Comparison of ENCODE assay signal across 8 cellular contexts in the genomic region with DNA sequence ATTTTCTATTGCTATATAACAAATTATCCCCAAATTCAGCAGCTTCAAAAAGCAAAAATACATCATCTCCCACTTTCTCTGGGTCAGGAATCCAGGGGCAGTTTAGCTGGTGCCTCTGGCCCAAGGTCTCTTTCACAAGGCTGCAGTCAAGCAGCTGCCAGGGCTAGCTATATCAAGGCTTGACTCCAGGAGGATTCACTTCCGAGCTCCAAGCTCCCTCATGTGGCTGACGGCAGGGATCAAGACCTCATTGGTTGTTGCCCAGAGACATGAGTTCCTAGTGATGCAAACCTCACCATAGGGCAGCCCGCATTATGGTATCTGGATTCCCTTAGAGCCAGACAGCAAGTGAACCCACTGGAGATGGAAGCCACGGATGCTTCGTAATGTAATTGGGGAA. TPM values are rescaled to one million over a fixed set of nuclear protein-coding genes. Genes with fewer than 3 reads are reported as not detected.
DNase-seq lines count a peak whose midpoint lies in the region; ATAC-seq, FAIRE-seq and TF ChIP-seq lines count a peak whose summit lies in the region.

No MANE protein-coding gene starts in this region.

- no peak for FAIRE-seq in K562 (lab: Jason Lieb, UNC)
- FAIRE-seq in kidney (lab: Jason Lieb, UNC), result no peak

- H4K20me1 ChIP-seq in K562 (replicated peaks; ENCODE audit: control insufficient read depth, insufficient read depth, low read length), result no peaks in the 10 kb centered on the region

- TF ChIP-seq RAD21 in K562 (CRISPR knock-in tag; conservative IDR thresholded peaks at IDR 0.05 in 1 of 2, IDR thresholded peaks at IDR 0.05 in 1 of 2), result peak in 1 of 2 experiments; percentile 56; a peak in 2 of 4 replicates

- H3K27me3 Mint-ChIP-seq in T-helper 17 cell, result peaks cover 53% of the 10 kb centered on the region

- no peak overlapping the region for H3K27ac ChIP-seq in A673 (ENCODE audit: low read depth, low read length, poor library complexity, severe bottlenecking)
- H3K27ac ChIP-seq in K562 (ENCODE audit: extremely low read depth, low read depth, low read length), result no peak overlapping the region
- no peak overlapping the region for H3K27ac ChIP-seq in kidney (ENCODE audit: low read depth in 2 of 2, low read length in 2 of 2)
- no peak overlapping the region for H3K27ac ChIP-seq in effector memory CD4-positive, alpha-beta T cell (ENCODE audit: insufficient read depth, low read length, poor library complexity, severe bottlenecking)

- no peak for TF ChIP-seq POLR2A in K562 (conservative IDR thresholded peaks at IDR 0.05)

- no peaks in the 10 kb centered on the region for H3K4me1 ChIP-seq in A673 (ENCODE audit: insufficient read depth, low read length, poor library complexity, severe bottlenecking)
- H3K4me1 ChIP-seq in K562 (replicated peaks in 1 of 2; ENCODE audit: control insufficient read depth in 2 of 2, insufficient read depth in 2 of 2, low read length in 2 of 2), result no peaks in the 10 kb centered on the region
- H3K4me1 ChIP-seq in kidney (ENCODE audit: control insufficient read depth in 1 of 2, insufficient read depth in 1 of 2, low read depth in 1 of 2, low read length in 2 of 2), result no peaks in the 10 kb centered on the region
- no peaks in the 10 kb centered on the region for H3K4me1 ChIP-seq in effector memory CD4-positive, alpha-beta T cell (ENCODE audit: control insufficient read depth, insufficient read depth, low read length, poor library complexity, severe bottlenecking)

- no TSS peak for BruUV-seq in A673 (replicated peaks; lab: Mats Ljungman, UMichigan)
- BruUV-seq in K562 (replicated peaks; lab: Mats Ljungman, UMichigan), result no TSS peak

- H3K9ac ChIP-seq in K562 (ENCODE audit: insufficient read depth in 1 of 2, low read depth in 2 of 2, low read length in 2 of 2) (no peak overlapping the region), kidney (ENCODE audit: low read length in 2 of 2) (no peak overlapping the region)

- TF ChIP-seq EP300 in K562 (IDR thresholded peaks at IDR 0.05; ENCODE audit: low read length), result no peak

- H3K27ac Mint-ChIP-seq in T-helper 17 cell, result no peak overlapping the region

- POLR2A ChIA-PET in A673 (lab: Charles Lee; ENCODE audit: low non-redundant PET) (no interaction called here), K562 (lab: Yijun Ruan, JAX) (no interaction called here)

- no peak overlapping the region for H3K4me2 ChIP-seq in K562 (ENCODE audit: insufficient read depth, low read length)

- CTCF ChIA-PET in A673 (lab: Charles Lee), result interaction anchor here (0.7 to 0.9 kb wide), 2 partner anchors 14 to 45 kb away, joined by 3 to 4 read pairs; no protein-coding TSS in a partner anchor
- CTCF ChIA-PET in K562 (lab: Yijun Ruan, JAX; ENCODE audit: low intra/inter-chr PET ratio), result no interaction called here

- no peaks in the 10 kb centered on the region for H3K79me2 ChIP-seq in K562 (ENCODE audit: control insufficient read depth, insufficient read depth, low read length)

- no peaks in the 10 kb centered on the region for H3K4me1 Mint-ChIP-seq in T-helper 17 cell

- in situ Hi-C loops in K562 (cut with MboI), result no loop called here

- WGBS in K562 (ENCODE audit: insufficient coverage, low coverage, missing lambda C conversion rate), result 0% methylated on average over 5 of the region's 5 CpGs

- H3K36me3 ChIP-seq in A673 (ENCODE audit: insufficient read depth, low read length, poor library complexity, severe bottlenecking) (no peaks in the 10 kb centered on the region), K562 (ENCODE audit: control insufficient read depth, insufficient read depth, low read length) (no peaks in the 10 kb centered on the region), kidney (ENCODE audit: control insufficient read depth in 1 of 2, insufficient read depth in 2 of 2, low read length in 2 of 2) (no peaks in the 10 kb centered on the region)
- no peaks in the 10 kb centered on the region for H3K36me3 ChIP-seq in effector memory CD4-positive, alpha-beta T cell (ENCODE audit: control insufficient read depth, insufficient read depth, low read length)

- peak; percentile 93 for ATAC-seq in K562
- ATAC-seq in HG02571 (IDR thresholded peaks at IDR 0.05; ENCODE audit: unreplicated experiment), result no peak
- no peak for ATAC-seq in T-helper 17 cell

- no peak overlapping the region for H2AFZ ChIP-seq in K562 (ENCODE audit: low read depth, low read length)

- peak; percentile 37 for DNase-seq in A673 (ENCODE audit: low spot score)
- peak; percentile 67 for DNase-seq in HT1080 (ENCODE audit: low read depth)
- peak in 3 of 4 experiments; percentile 15 to 45 (median 43) for DNase-seq in K562 (ENCODE audit: extremely low read depth in 1 of 4, low spot score in 3 of 4)
- peak; percentile 29 for DNase-seq in kidney
- no peak for DNase-seq in NOMO-1 treated with DMSO at 0.1 percent for 48 hours (lab: John Stamatoyannopoulos, UW; ENCODE audit: unreplicated experiment)
- no peak for DNase-seq in effector memory CD4-positive, alpha-beta T cell
- DNase-seq in T-helper 17 cell, result no peak

- H3K9me3 ChIP-seq in A673 (ENCODE audit: low read depth, low read length, poor library complexity, severe bottlenecking) (no peaks in the 10 kb centered on the region), K562 (replicated peaks; ENCODE audit: control insufficient read depth, insufficient read depth, low read depth, low read length) (no peaks in the 10 kb centered on the region), kidney (ENCODE audit: control insufficient read depth in 1 of 2, low read length in 2 of 2) (no peaks in the 10 kb centered on the region), T-helper 17 cell (ENCODE audit: control insufficient read depth, low read length, poor library complexity, severe bottlenecking) (no peaks in the 10 kb centered on the region)
- no peaks in the 10 kb centered on the region for H3K9me3 ChIP-seq in effector memory CD4-positive, alpha-beta T cell (ENCODE audit: control insufficient read depth, low read length)

- H3K27me3 ChIP-seq in A673 (replicated peaks; ENCODE audit: insufficient read depth, low read depth, low read length, poor library complexity), result peaks cover 34% of the 10 kb centered on the region
- peaks cover 0 to 20% of the 10 kb centered on the region in 2 experiments; a peak in 2 of 5 replicates for H3K27me3 ChIP-seq in K562 (ENCODE audit: control insufficient read depth in 2 of 2, insufficient read depth in 2 of 2, low read length in 2 of 2)
- no peaks in the 10 kb centered on the region for H3K27me3 ChIP-seq in effector memory CD4-positive, alpha-beta T cell (replicated peaks; ENCODE audit: control insufficient read depth, insufficient read depth, low read length, poor library complexity, severe bottlenecking)

- no peaks in the 10 kb centered on the region for H3K9me1 ChIP-seq in K562 (ENCODE audit: control insufficient read depth, insufficient read depth, low read length)

- no peak overlapping the region for H3K4me3 Mint-ChIP-seq in T-helper 17 cell

- intact Hi-C loops in A673 (cut with micrococcal nuclease; ENCODE audit: unreplicated experiment), result no loop called here
- intact Hi-C loops in K562 (cut with micrococcal nuclease), result loop anchor here (2.0 to 5.0 kb wide), 2 partner anchors 43 to 184 kb away; no protein-coding TSS in a partner anchor
- intact Hi-C loops in kidney (cut with DNase I), result no loop called here

- TF ChIP-seq CTCF in A673 (conservative IDR thresholded peaks at IDR 0.05; ENCODE audit: low read depth, low read length) (peak; percentile 38), K562 (IDR thresholded peaks at IDR 0.05 in 2 of 3, conservative IDR thresholded peaks at IDR 0.05 in 1 of 3; ENCODE audit: insufficient read depth in 2 of 3, low read depth in 1 of 3, low read length in 3 of 3) (peak; percentile 42 to 45 (median 43); a peak in 5 of 6 replicates), kidney (IDR thresholded peaks at IDR 0.05; ENCODE audit: borderline replicate concordance, extremely low read depth, insufficient read depth) (peak; percentile 51)

- H3K4me3 ChIP-seq in A673 (ENCODE audit: low read depth, low read length, poor library complexity, severe bottlenecking) (no peak overlapping the region), K562 (no peak overlapping the region), kidney (ENCODE audit: low read length in 2 of 2) (no peak overlapping the region)
- H3K4me3 ChIP-seq in effector memory CD4-positive, alpha-beta T cell (ENCODE audit: insufficient read depth, low read depth, low read length, poor library complexity, severe bottlenecking), result no peak overlapping the region

- no peaks in the 10 kb centered on the region for H3K36me3 Mint-ChIP-seq in T-helper 17 cell (ENCODE audit: low read depth)

RNA-seq across cellular contexts. Expression of a gene that starts 1.3 kb away (rescaled TPM):
- total RNA-seq in A673 (2021) (not detected in 2 replicates), K562 (2014; rRNA removed) (not detected in 2 replicates), K562 (2014; rRNA removed; fragmentation: Illumina TruSeq; extraction: Trizol) (not detected in 2 replicates), K562 (2015; rRNA removed; fragmentation: Illumina TruSeq; extraction: Trizol) (not detected in 2 replicates), K562 (2021) (not detected in 2 replicates), kidney (7.5 TPM), T-helper 17 cell (under 1 TPM; 0.22 to 0.42 TPM)
- 0.05 and 0.27 TPM in 2 replicates for total RNA-seq in HT1080 (2014; rRNA removed; shearing (Covaris generic))
- 0.05 TPM in 2 replicates for polyA plus RNA-seq in HT1080 (2015; cell fraction: cytosol; rRNA removed)
- polyA plus RNA-seq in HT1080 (2015; cell fraction: nucleus; rRNA removed), result 0.45 and 0.64 TPM in 2 replicates
- not detected in 2 replicates for total RNA-seq in K562 (2011; cell fraction: chromatin; rRNA removed; ENCODE audit: low replicate concordance)
- total RNA-seq in K562 (2011; cell fraction: nucleolus; rRNA removed), result not detected in 2 replicates
- total RNA-seq in K562 (2011; cell fraction: nucleoplasm; rRNA removed), result not detected in 2 replicates
- polyA plus RNA-seq in K562 (2011; rRNA removed) (0.04 TPM in 1 of 2 replicates, not detected in the other), K562 (2014; fragmentation: Illumina TruSeq; extraction: Trizol) (not detected in 2 replicates), K562 (2014; fragmentation: Nextera tagmentation; extraction: Ambion mirVana) (not detected), K562 (2014; rRNA removed) (not detected in 2 replicates), kidney (ENCODE audit: insufficient read depth, low read depth, low replicate concordance) (13.8 TPM)
- 0.03 TPM in 1 of 2 replicates, not detected in the other for polyA plus RNA-seq in K562 (2011; cell fraction: cytosol; rRNA removed)
- polyA plus RNA-seq in K562 (2011; cell fraction: nucleus; rRNA removed), result not detected in 2 replicates
- not detected in 2 replicates for polyA plus RNA-seq in K562 (2012)
- 0.07 TPM in 1 of 2 replicates, not detected in the other for polyA minus RNA-seq in K562 (2011; rRNA and poly(A)+ RNA removed)
- polyA minus RNA-seq in K562 (2011; cell fraction: cytosol; rRNA and poly(A)+ RNA removed), result not detected in 2 replicates
- polyA minus RNA-seq in K562 (2011; cell fraction: nucleus; rRNA and poly(A)+ RNA removed), result not detected in 2 replicates

RNA-seq across cellular contexts. Expression of a gene that starts 42.5 kb away (rescaled TPM):
- not detected in 2 replicates for total RNA-seq in A673 (2021)
- total RNA-seq in HT1080 (2014; rRNA removed; shearing (Covaris generic)), result 0.08 and 0.10 TPM in 2 replicates
- 0.15 and 0.33 TPM in 2 replicates for polyA plus RNA-seq in HT1080 (2015; cell fraction: cytosol; rRNA removed)
- polyA plus RNA-seq in HT1080 (2015; cell fraction: nucleus; rRNA removed), result 0.96 TPM in 1 of 2 replicates, not detected in the other
- total RNA-seq in K562 (2011; cell fraction: chromatin; rRNA removed; ENCODE audit: low replicate concordance), result not detected in 2 replicates
- total RNA-seq in K562 (2011; cell fraction: nucleolus; rRNA removed), result not detected in 2 replicates
- not detected in 2 replicates for total RNA-seq in K562 (2011; cell fraction: nucleoplasm; rRNA removed)
- 0.20 TPM in 1 of 2 replicates, not detected in the other for total RNA-seq in K562 (2014; rRNA removed)
- 0.13 and 0.29 TPM in 2 replicates for total RNA-seq in K562 (2014; rRNA removed; fragmentation: Illumina TruSeq; extraction: Trizol)
- total RNA-seq in K562 (2015; rRNA removed; fragmentation: Illumina TruSeq; extraction: Trizol), result 0.36 and 0.64 TPM in 2 replicates
- 0.11 and 0.27 TPM in 2 replicates for total RNA-seq in K562 (2021)
- 0.08 and 0.20 TPM in 2 replicates for polyA plus RNA-seq in K562 (2011; rRNA removed)
- polyA plus RNA-seq in K562 (2011; cell fraction: cytosol; rRNA removed), result 0.06 TPM in 1 of 2 replicates, not detected in the other
- polyA plus RNA-seq in K562 (2011; cell fraction: nucleus; rRNA removed), result not detected in 2 replicates
- polyA plus RNA-seq in K562 (2012), result 0.22 and 0.60 TPM in 2 replicates
- 0.19 and 0.27 TPM in 2 replicates for polyA plus RNA-seq in K562 (2014; fragmentation: Illumina TruSeq; extraction: Trizol)
- polyA plus RNA-seq in K562 (2014; fragmentation: Nextera tagmentation; extraction: Ambion mirVana), result under 1 TPM; 0.21 to 0.34 TPM
- polyA plus RNA-seq in K562 (2014; rRNA removed), result 0.12 and 1.6 TPM in 2 replicates
- polyA minus RNA-seq in K562 (2011; rRNA and poly(A)+ RNA removed), result not detected in 2 replicates
- not detected in 2 replicates for polyA minus RNA-seq in K562 (2011; cell fraction: cytosol; rRNA and poly(A)+ RNA removed)
- polyA minus RNA-seq in K562 (2011; cell fraction: nucleus; rRNA and poly(A)+ RNA removed), result not detected in 2 replicates
- total RNA-seq in kidney, result 6.7 TPM
- polyA plus RNA-seq in kidney (ENCODE audit: insufficient read depth, low read depth, low replicate concordance), result 1.7 TPM
- 1 to 10 TPM; 2.1 to 5.2 TPM for total RNA-seq in T-helper 17 cell

RNA-seq across cellular contexts. Expression of a gene that starts 56.2 kb away (rescaled TPM):
- total RNA-seq in A673 (2021), result not detected in 2 replicates
- total RNA-seq in HT1080 (2014; rRNA removed; shearing (Covaris generic)), result not detected in 2 replicates
- polyA plus RNA-seq in HT1080 (2015; cell fraction: cytosol; rRNA removed), result not detected in 2 replicates
- polyA plus RNA-seq in HT1080 (2015; cell fraction: nucleus; rRNA removed), result not detected in 2 replicates
- not detected in 2 replicates for total RNA-seq in K562 (2011; cell fraction: chromatin; rRNA removed; ENCODE audit: low replicate concordance)
- not detected in 2 replicates for total RNA-seq in K562 (2011; cell fraction: nucleolus; rRNA removed)
- total RNA-seq in K562 (2011; cell fraction: nucleoplasm; rRNA removed), result not detected in 2 replicates
- not detected in 2 replicates for total RNA-seq in K562 (2014; rRNA removed)
- not detected in 2 replicates for total RNA-seq in K562 (2014; rRNA removed; fragmentation: Illumina TruSeq; extraction: Trizol)
- not detected in 2 replicates for total RNA-seq in K562 (2015; rRNA removed; fragmentation: Illumina TruSeq; extraction: Trizol)
- total RNA-seq in K562 (2021), result not detected in 2 replicates
- polyA plus RNA-seq in K562 (2011; rRNA removed), result not detected in 2 replicates
- polyA plus RNA-seq in K562 (2011; cell fraction: cytosol; rRNA removed), result not detected in 2 replicates
- not detected in 2 replicates for polyA plus RNA-seq in K562 (2011; cell fraction: nucleus; rRNA removed)
- polyA plus RNA-seq in K562 (2012), result not detected in 2 replicates
- polyA plus RNA-seq in K562 (2014; fragmentation: Illumina TruSeq; extraction: Trizol), result not detected in 2 replicates
- not detected for polyA plus RNA-seq in K562 (2014; fragmentation: Nextera tagmentation; extraction: Ambion mirVana)
- not detected in 2 replicates for polyA plus RNA-seq in K562 (2014; rRNA removed)
- not detected in 2 replicates for polyA minus RNA-seq in K562 (2011; rRNA and poly(A)+ RNA removed)
- not detected in 2 replicates for polyA minus RNA-seq in K562 (2011; cell fraction: cytosol; rRNA and poly(A)+ RNA removed)
- not detected in 2 replicates for polyA minus RNA-seq in K562 (2011; cell fraction: nucleus; rRNA and poly(A)+ RNA removed)
- total RNA-seq in kidney, result not detected
- polyA plus RNA-seq in kidney (ENCODE audit: insufficient read depth, low read depth, low replicate concordance), result not detected
- total RNA-seq in T-helper 17 cell, result not detected

Comparison
In these comparisons a context has a peak if more than half of its experiments do, and no peak if none do; other contexts are left out.
1. DNase-seq: peak in A673 (single experiment), HT1080 (single experiment), K562 (3 of 4) and kidney (single experiment); none in NOMO-1 treated with DMSO at 0.1 percent for 48 hours (single experiment), effector memory CD4-positive, alpha-beta T cell (0 of 3) and T-helper 17 cell (0 of 3).
2. Peak in every context shown above with its lines, with median percentiles within 50 percentile points of each other: CTCF ChIP-seq.